Comparison of ENCODE assay signal across 8 cellular contexts in genomic region chr7:75762350-75762917, GRCh38. TPM values are rescaled to one million over a fixed set of nuclear protein-coding genes. Genes with fewer than 3 reads are reported as not detected.
DNase-seq lines count a peak whose midpoint lies in the region; ATAC-seq and TF ChIP-seq lines count a peak whose summit lies in the region.

No MANE protein-coding gene starts in this region.

- TF ChIP-seq CTCF in AG04450 (IDR thresholded peaks at IDR 0.05; ENCODE audit: low read depth, low read length), result peak; percentile 83
- TF ChIP-seq CTCF in GM12875 (IDR thresholded peaks at IDR 0.05; ENCODE audit: borderline replicate concordance, insufficient read depth, low read depth, low read length), result peak; percentile 61
- TF ChIP-seq CTCF in fibroblast of the aortic adventitia (IDR thresholded peaks at IDR 0.05; ENCODE audit: insufficient read depth, low read length), result peak; percentile 77
- TF ChIP-seq CTCF in osteoblast (IDR thresholded peaks at IDR 0.05; ENCODE audit: extremely low read depth, low read depth, low read length), result peak; percentile 73

- peak; percentile 61 for DNase-seq in AG04450 (ENCODE audit: low read depth, low spot score)
- DNase-seq in NCI-H1105 treated with DMSO at 0.1 percent for 48 hours (lab: John Stamatoyannopoulos, UW), result peak; percentile 72
- no peak for DNase-seq in T-cell
- DNase-seq in fibroblast of the aortic adventitia (ENCODE audit: low read depth), result peak; percentile 85
- peak; percentile 93 for DNase-seq in osteoblast (ENCODE audit: insufficient read length, low spot score, missing footprints)

- H3K4me3 Mint-ChIP-seq in T-cell, result no peak overlapping the region

- H3K9me3 ChIP-seq in AG04450 (ENCODE audit: control insufficient read depth, insufficient read depth, low read length) (no peaks in the 10 kb centered on the region), osteoblast (ENCODE audit: low read depth, low read length) (no peaks in the 10 kb centered on the region)

- H3K4me3 ChIP-seq in AG04450 (ENCODE audit: low read depth, low read length) (no peak overlapping the region), GM12875 (ENCODE audit: low read depth, low read length) (no peak overlapping the region), fibroblast of the aortic adventitia (ENCODE audit: low read depth, low read length) (no peak overlapping the region), osteoblast (ENCODE audit: insufficient read depth, low read length) (no peak overlapping the region)

- H3K9me3 Mint-ChIP-seq in T-cell, result no peaks in the 10 kb centered on the region

- no peak overlapping the region for H3K4me2 ChIP-seq in osteoblast (ENCODE audit: insufficient read depth, low read length)

- H3K36me3 Mint-ChIP-seq in T-cell, result no peaks in the 10 kb centered on the region

- H3K27me3 ChIP-seq in AG04450 (ENCODE audit: control insufficient read depth, insufficient read depth, low read length) (no peaks in the 10 kb centered on the region), osteoblast (ENCODE audit: insufficient read depth, low read length) (no peaks in the 10 kb centered on the region)

- CTCF ChIA-PET in AG04450 (lab: Charles Lee), result interaction anchor here (0.5 to 2.7 kb wide), 26 partner anchors 9 to 704 kb away, joined by 3 to 19 read pairs (median 3); partner anchors contain the start of gene CCL26
- CTCF ChIA-PET in T-cell (lab: Charles Lee), result interaction anchor here (0.6 to 1.8 kb wide), 6 partner anchors 13 to 690 kb away, joined by 3 to 10 read pairs (median 5); partner anchors contain the start of gene HIP1 (in 1 of the 2)

- H3K27ac Mint-ChIP-seq in T-cell, result no peak overlapping the region

- H3K36me3 ChIP-seq in osteoblast (ENCODE audit: insufficient read depth, low read length), result no peaks in the 10 kb centered on the region

- no peaks in the 10 kb centered on the region for H4K20me1 ChIP-seq in osteoblast (ENCODE audit: insufficient read depth, low read length)

- H3K79me2 ChIP-seq in osteoblast (ENCODE audit: insufficient read depth, low read length), result no peaks in the 10 kb centered on the region

- no peak overlapping the region for H3K27ac ChIP-seq in AG04450 (ENCODE audit: low read depth, low read length)
- H3K27ac ChIP-seq in osteoblast (ENCODE audit: low read depth, low read length), result no peak overlapping the region

- POLR2A ChIA-PET in AG04450 (lab: Yijun Ruan, JAX) (interaction anchor here (0.6 kb wide), 1 partner anchor 30 kb away, joined by 4 read pairs; no protein-coding TSS in a partner anchor), T-cell (lab: Charles Lee) (interaction anchor here in 1 of 2 donors (0.6 kb wide), 1 partner anchor 33 kb away, joined by 3 read pairs; no protein-coding TSS in a partner anchor)

- H2AFZ ChIP-seq in osteoblast (ENCODE audit: low read length), result no peak overlapping the region

- peaks cover 3 to 5% (median 4%) of the 10 kb centered on the region in 3 donors for H3K4me1 Mint-ChIP-seq in T-cell

- H3K4me1 ChIP-seq in osteoblast (ENCODE audit: insufficient read depth, low read length), result no peaks in the 10 kb centered on the region

- H3K27me3 Mint-ChIP-seq in T-cell, result no peaks in the 10 kb centered on the region

- peak; percentile 79 to 84 (median 83) for ATAC-seq in T-cell (replicated peaks in 1 of 4)
- ATAC-seq in GM18502 (IDR thresholded peaks at IDR 0.05; ENCODE audit: poor library complexity, unreplicated experiment), result no peak
- ATAC-seq in GM21717 (IDR thresholded peaks at IDR 0.05; ENCODE audit: unreplicated experiment), result no peak

RNA-seq across cellular contexts. Expression of gene CCL26, which starts 9.6 kb away (rescaled TPM):
- polyA plus RNA-seq in AG04450 (2011; rRNA removed), result not detected in 2 replicates
- polyA minus RNA-seq in AG04450 (2011; rRNA and poly(A)+ RNA removed), result not detected in 2 replicates
- total RNA-seq in T-cell (not detected), fibroblast of the aortic adventitia (ENCODE audit: low replicate concordance) (0.33 and 1.2 TPM in 2 replicates), osteoblast (1.1 and 1.5 TPM in 2 replicates)

RNA-seq across cellular contexts. Expression of gene HIP1, which starts 23.7 kb away (rescaled TPM):
- 13.7 and 15.0 TPM in 2 replicates for polyA plus RNA-seq in AG04450 (2011; rRNA removed)
- 23.5 and 27.9 TPM in 2 replicates for polyA minus RNA-seq in AG04450 (2011; rRNA and poly(A)+ RNA removed)
- 1 to 10 TPM; 3.2 to 8.4 (median 3.6) TPM for total RNA-seq in T-cell
- total RNA-seq in fibroblast of the aortic adventitia (ENCODE audit: low replicate concordance), result 9.3 and 10.5 TPM in 2 replicates
- 24.2 and 25.7 TPM in 2 replicates for total RNA-seq in osteoblast

RNA-seq across cellular contexts. Expression of gene CCL24, which starts 51.2 kb away (rescaled TPM):
- not detected in 2 replicates for polyA plus RNA-seq in AG04450 (2011; rRNA removed)
- polyA minus RNA-seq in AG04450 (2011; rRNA and poly(A)+ RNA removed), result not detected in 2 replicates
- total RNA-seq in T-cell (not detected), fibroblast of the aortic adventitia (ENCODE audit: low replicate concordance) (not detected in 2 replicates), osteoblast (not detected in 2 replicates)

Comparison
In these comparisons a context has a peak if more than half of its experiments do, and no peak if none do; other contexts are left out.
1. DNase-seq: peak in AG04450 (single experiment), NCI-H1105 treated with DMSO at 0.1 percent for 48 hours (single experiment), fibroblast of the aortic adventitia (single experiment) and osteoblast (single experiment); none in T-cell (0 of 34).
2. ATAC-seq: peak in T-cell (4 of 4); none in GM18502 (single experiment) and GM21717 (single experiment).
3. Peak in every context shown above with its lines, with median percentiles within 50 percentile points of each other: CTCF ChIP-seq.